In genomic region chr13:45889582-45890243, GRCh38 we compare ENCODE assay signal across 16 cellular contexts. TPM values are rescaled to one million over a fixed set of nuclear protein-coding genes. Genes with fewer than 3 reads are reported as not detected.
A peak's percentile ranks its signal among the peaks of the same experiment; 100 is the strongest.
DNase-seq lines count a peak whose midpoint lies in the region; ATAC-seq and TF ChIP-seq lines count a peak whose summit lies in the region.
"Had no signal": no experiment of that assay in that cellular context is flagged by ENCODE, and none has a peak within 500 bp of the region (broad histone marks: within the 10 kb centered on the region; RNA-seq: fewer than 3 reads in every experiment).

No MANE protein-coding gene starts in this region.

- intact Hi-C loops in left ventricle myocardium superior (cut with micrococcal nuclease): no loop called here
- intact Hi-C loops in right cardiac atrium (cut with DNase I): no loop called here

- H3K27me3 ChIP-seq in right cardiac atrium (ENCODE audit: control insufficient read depth, insufficient read depth): no peaks in the 10 kb centered on the region
- H3K27me3 ChIP-seq in lung (ENCODE audit: control insufficient read depth, insufficient read depth): no peaks in the 10 kb centered on the region

- H3K36me3 ChIP-seq in lung (ENCODE audit: control insufficient read depth in 2 of 2, insufficient read depth in 2 of 2, low read length in 2 of 2): no peaks in the 10 kb centered on the region

- ATAC-seq in left ventricle myocardium superior (peak; percentile 51), right cardiac atrium (no peak), lung (ENCODE audit: insufficient read depth, low FRiP score) (no peak), omental fat pad (ENCODE audit: low FRiP score) (peak; percentile 34), GM19351 (IDR thresholded peaks at IDR 0.05; ENCODE audit: unreplicated experiment) (no peak)
- ATAC-seq: HepG2 had no signal

- H3K27ac ChIP-seq in right cardiac atrium (ENCODE audit: low read length) (no peak overlapping the region), lung (ENCODE audit: low read depth in 1 of 2, low read length in 1 of 2) (no peak overlapping the region)
- H3K27ac ChIP-seq: C4-2B had no signal

- H3K9me3 ChIP-seq in right cardiac atrium (ENCODE audit: control insufficient read depth, low read length): no peaks in the 10 kb centered on the region
- H3K9me3 ChIP-seq in lung (ENCODE audit: control insufficient read depth in 2 of 2, insufficient read depth in 1 of 2, low read length in 1 of 2): no peaks in the 10 kb centered on the region
- H3K9me3 ChIP-seq: Caco-2 had no signal

- H3K4me1 ChIP-seq in right cardiac atrium (ENCODE audit: control insufficient read depth, insufficient read depth, low read length) (no peaks in the 10 kb centered on the region), lung (ENCODE audit: control insufficient read depth in 2 of 2, insufficient read depth in 2 of 2, low read length in 2 of 2) (no peaks in the 10 kb centered on the region)
- H3K4me1 ChIP-seq: Caco-2 had no signal

- H3K4me3 ChIP-seq in right cardiac atrium (ENCODE audit: low read length): no peak overlapping the region
- peak overlapping the region; percentile 8 for H3K4me3 ChIP-seq in lung

- TF ChIP-seq CTCF in lung (IDR thresholded peaks at IDR 0.05; ENCODE audit: control extremely low read depth, extremely low read depth): no peak
- TF ChIP-seq CTCF in omental fat pad (IDR thresholded peaks at IDR 0.05): no peak

- 74% methylated on average over 6 of the region's 6 CpGs for WGBS in right cardiac atrium
- WGBS in lung, 2 donors: 90 to 98% methylated on average over 6 of the region's 6 CpGs

- DNase-seq in left ventricle myocardium superior (no peak), right cardiac atrium (no peak), lung (ENCODE audit: low spot score) (no peak), omental fat pad (ENCODE audit: low spot score) (no peak), glomerular visceral epithelial cell (ENCODE audit: extremely low spot score) (no peak), SKM-1 treated with dmso at 0.1 percent for 144 hours (lab: John Stamatoyannopoulos, UW; ENCODE audit: unreplicated experiment) (no peak)
- DNase-seq: ACHN; Caco-2; CD4-positive, alpha-beta T cell; DMS79; GDM1; H9 had no signal

RNA-seq across cellular contexts. Expression of gene SIAH3, which starts 38.2 kb away (rescaled TPM):
- total RNA-seq in left ventricle myocardium superior (not detected), right cardiac atrium (not detected), lung (under 1 TPM; 0.03 to 0.31 TPM), omental fat pad (under 1 TPM in 2 of 4 donors, not detected in 2; under 0.01 to 0.12 TPM)
- polyA plus RNA-seq in right cardiac atrium (not detected), lung (under 1 TPM; 0.05 to 0.06 TPM)
- total RNA-seq: Caco-2, H9, HepG2 had no signal
- polyA plus RNA-seq: BJ, HepG2 had no signal

Comparison
In these comparisons a context has a peak if more than half of its experiments do, and no peak if none do; other contexts are left out.
1. ATAC-seq: peak in left ventricle myocardium superior (single experiment) and omental fat pad (single experiment); none in right cardiac atrium (0 of 2), lung (single experiment) and GM19351 (single experiment).